Comparison of ENCODE assay signal across 10 cellular contexts in the genomic region with DNA sequence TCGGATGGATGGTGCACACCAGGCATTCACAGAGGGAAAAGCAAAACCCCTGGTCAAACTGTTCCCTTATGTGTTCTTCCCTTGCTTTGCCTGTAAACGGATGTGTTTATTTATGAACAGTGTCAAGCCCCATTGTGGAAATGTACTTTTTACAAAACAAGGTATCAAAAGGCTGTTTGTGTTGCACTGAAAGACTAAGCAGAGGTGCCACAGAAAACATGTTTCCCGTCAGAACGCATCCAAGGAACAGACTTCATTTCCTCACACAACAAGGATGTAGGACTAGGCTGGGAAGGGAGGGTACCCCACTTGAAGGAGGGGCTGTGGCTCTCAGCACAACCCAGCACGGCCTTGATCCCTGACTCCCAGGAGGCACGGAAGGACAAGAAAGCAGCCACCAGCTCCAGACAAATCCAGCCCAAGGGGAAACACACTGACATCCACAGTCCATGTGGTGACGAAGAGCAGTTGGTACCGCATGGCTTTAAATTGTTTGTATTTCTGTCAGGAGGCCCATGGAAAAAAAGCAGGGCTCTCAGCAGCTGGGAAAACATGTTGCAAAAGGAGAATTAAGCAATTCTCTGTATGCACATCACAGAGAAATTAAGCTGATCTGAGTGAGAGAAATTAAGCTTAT.
DNase-seq lines count a peak whose midpoint lies in the region; ATAC-seq and TF ChIP-seq lines count a peak whose summit lies in the region.
"Had no signal": no experiment of that assay in that cellular context is flagged by ENCODE, and none has a peak within 500 bp of the region (broad histone marks: within the 10 kb centered on the region; RNA-seq: fewer than 3 reads in every experiment).

No MANE protein-coding gene starts in this region.

- no peaks in the 10 kb centered on the region for H3K27me3 Mint-ChIP-seq in activated T-cell treated with anti-CD3 and anti-CD28 coated beads, Interleukin-2, amount 50 U/mL, for 24 hours

- H3K4me3 ChIP-seq in brain microvascular endothelial cell (ENCODE audit: low read depth, low read length) (no peak overlapping the region), transverse colon (no peak overlapping the region)

- H3K4me1 ChIP-seq in transverse colon: peaks cover 47 to 96% (median 64%) of the 10 kb centered on the region in 4 donors

- no peak for ATAC-seq in GM21576 (IDR thresholded peaks at IDR 0.05; ENCODE audit: unreplicated experiment)

- DNase-seq in activated T-cell treated with anti-CD3 and anti-CD28 coated beads, Interleukin-2, amount 50 U/mL, for 24 hours: no peak
- DNase-seq in activated T-cell treated with anti-CD3 and anti-CD28 coated beads for 4 hours (no peak), brain microvascular endothelial cell (peak; percentile 59), mesenteric fat pad (ENCODE audit: low spot score) (peak; percentile 47), transverse colon (peak; percentile 28), NCI-H748 (lab: John Stamatoyannopoulos, UW; ENCODE audit: unreplicated experiment) (no peak), NCI-H146 (lab: John Stamatoyannopoulos, UW) (no peak)

- H3K9me3 ChIP-seq in transverse colon: no peaks in the 10 kb centered on the region

- TF ChIP-seq CTCF in brain microvascular endothelial cell (IDR thresholded peaks at IDR 0.05; ENCODE audit: low read depth, low read length, missing control alignments): no peak
- TF ChIP-seq CTCF in transverse colon (IDR thresholded peaks at IDR 0.05): no peak

- intact Hi-C loops in transverse colon (cut with DNase I; ENCODE audit: low total_unique reads): no loop called here

- no peaks in the 10 kb centered on the region for H3K9me3 Mint-ChIP-seq in activated T-cell treated with anti-CD3 and anti-CD28 coated beads, Interleukin-2, amount 50 U/mL, for 24 hours

- peak; percentile 75 for TF ChIP-seq EP300 in transverse colon (IDR thresholded peaks at IDR 0.05; ENCODE audit: low read depth)

- no peak for TF ChIP-seq POLR2A in transverse colon (IDR thresholded peaks at IDR 0.05)

- peaks cover 100% of the 10 kb centered on the region for H3K4me1 Mint-ChIP-seq in activated T-cell treated with anti-CD3 and anti-CD28 coated beads, Interleukin-2, amount 50 U/mL, for 24 hours (ENCODE audit: low read depth)

- WGBS in transverse colon (ENCODE audit: low coverage in 1 of 2), 2 donors: 34 to 45% methylated on average over 6 to 8 of the region's 8 CpGs

- H3K36me3 ChIP-seq in brain microvascular endothelial cell (replicated peaks): no peaks in the 10 kb centered on the region
- no peaks in the 10 kb centered on the region for H3K36me3 ChIP-seq in transverse colon

- H3K36me3 Mint-ChIP-seq in activated T-cell treated with anti-CD3 and anti-CD28 coated beads, Interleukin-2, amount 50 U/mL, for 24 hours (ENCODE audit: low read depth): peaks cover 66% of the 10 kb centered on the region

- in situ Hi-C loops in brain microvascular endothelial cell (cut with HindIII; ENCODE audit: low pct_ligation_motif_present, low sequenced_read_pairs) (no loop called here), transverse colon (cut with MboI; ENCODE audit: low pct_ligation_motif_present in 1 of 4, low pct_unique_long_range_greater_than_20kb in 1 of 4, low sequenced_read_pairs in 3 of 4) (no loop called here)

- H3K27ac Mint-ChIP-seq in activated T-cell treated with anti-CD3 and anti-CD28 coated beads, Interleukin-2, amount 50 U/mL, for 24 hours: peak overlapping the region; percentile 98

- peak overlapping the region; percentile 80 for H3K4me3 Mint-ChIP-seq in activated T-cell treated with anti-CD3 and anti-CD28 coated beads, Interleukin-2, amount 50 U/mL, for 24 hours

- no peaks in the 10 kb centered on the region for H3K27me3 ChIP-seq in brain microvascular endothelial cell (replicated peaks)
- no peaks in the 10 kb centered on the region for H3K27me3 ChIP-seq in transverse colon

- H3K27ac ChIP-seq in brain microvascular endothelial cell (peak overlapping the region; percentile 99), transverse colon (peak overlapping the region; percentile 83 to 93 (median 88))
- H3K27ac ChIP-seq: C4-2B, VCaP had no signal

Comparison
In these comparisons a context has a peak if more than half of its experiments do, and no peak if none do; other contexts are left out.
1. DNase-seq: peak in brain microvascular endothelial cell (single experiment), mesenteric fat pad (single experiment) and transverse colon (single experiment); none in activated T-cell treated with anti-CD3 and anti-CD28 coated beads, Interleukin-2, amount 50 U/mL, for 24 hours (single experiment), activated T-cell treated with anti-CD3 and anti-CD28 coated beads for 4 hours (single experiment), NCI-H748 (single experiment) and NCI-H146 (single experiment).